In genomic region chr13:78881746-78882145, GRCh38 we compare ENCODE assay signal across 17 cellular contexts.
DNase-seq lines count a peak whose midpoint lies in the region; ATAC-seq and TF ChIP-seq lines count a peak whose summit lies in the region.
"Had no signal": no experiment of that assay in that cellular context is flagged by ENCODE, and none has a peak within 500 bp of the region (broad histone marks: within the 10 kb centered on the region; RNA-seq: fewer than 3 reads in every experiment).

No MANE protein-coding gene starts in this region.

- DNase-seq in NCI-H82 (lab: John Stamatoyannopoulos, UW) (peak; percentile 25), NCI-H82 treated with DMSO at 0.1 percent for 48 hours (lab: John Stamatoyannopoulos, UW; ENCODE audit: unreplicated experiment) (no peak), NCI-H2081 (lab: John Stamatoyannopoulos, UW) (peak; percentile 80 to 93), NCI-H774 (lab: John Stamatoyannopoulos, UW) (peak; percentile 5)
- DNase-seq in CD8-positive, alpha-beta T cell, result no peak
- DNase-seq: activated CD4-positive, alpha-beta T cell treated with anti-CD3 and anti-CD28 coated beads, Interleukin-2, amount 50 U/mL, for 4 hours; activated naive CD4-positive, alpha-beta T cell treated with anti-CD3 and anti-CD28 coated beads, Interleukin-2, amount 50 U/mL, for 16 hours; body of pancreas; colonic mucosa; left colon; NCI-H526; stimulated activated naive CD4-positive, alpha-beta T cell; upper lobe of left lung had no signal

- no peak for TF ChIP-seq CTCF in CD8-positive, alpha-beta T cell (IDR thresholded peaks at IDR 0.05)

- intact Hi-C loops in CD8-positive, alpha-beta T cell (cut with DNase I, micrococcal nuclease), result no loop called here

- H3K4me1 ChIP-seq in CD8-positive, alpha-beta T cell (ENCODE audit: insufficient read depth, low read length), result no peaks in the 10 kb centered on the region
- H3K4me1 ChIP-seq: A549, body of pancreas, colonic mucosa, upper lobe of left lung had no signal

- H3K27me3 ChIP-seq in CD8-positive, alpha-beta T cell (ENCODE audit: insufficient read depth, low read length), result no peaks in the 10 kb centered on the region
- H3K27me3 ChIP-seq: body of pancreas, colonic mucosa, upper lobe of left lung had no signal

- CTCF ChIA-PET in CD8-positive, alpha-beta T cell (lab: Charles Lee), result no interaction called here

- no peaks in the 10 kb centered on the region for H3K36me3 ChIP-seq in CD8-positive, alpha-beta T cell (ENCODE audit: insufficient read depth, low read length)
- H3K36me3 ChIP-seq: colonic mucosa, upper lobe of left lung had no signal

- H3K27ac ChIP-seq in CD8-positive, alpha-beta T cell (ENCODE audit: low read depth, low read length), result no peak overlapping the region
- H3K27ac ChIP-seq: A549, body of pancreas, colonic mucosa, upper lobe of left lung had no signal

- POLR2A ChIA-PET in CD8-positive, alpha-beta T cell (lab: Charles Lee), result no interaction called here

- H3K9me3 ChIP-seq in CD8-positive, alpha-beta T cell (ENCODE audit: low read length), result no peaks in the 10 kb centered on the region
- H3K9me3 ChIP-seq: A549, body of pancreas, colonic mucosa, upper lobe of left lung had no signal

- no peaks in the 10 kb centered on the region for H3K4me1 Mint-ChIP-seq in CD8-positive, alpha-beta T cell (ENCODE audit: low read depth)

- H3K9me3 Mint-ChIP-seq in CD8-positive, alpha-beta T cell, result peaks cover 3% of the 10 kb centered on the region

- no peaks in the 10 kb centered on the region for H3K27me3 Mint-ChIP-seq in CD8-positive, alpha-beta T cell (ENCODE audit: low read depth)

- no peaks in the 10 kb centered on the region for H3K36me3 Mint-ChIP-seq in CD8-positive, alpha-beta T cell

- H3K4me3 ChIP-seq in CD8-positive, alpha-beta T cell (ENCODE audit: low read depth, low read length), result no peak overlapping the region
- H3K4me3 ChIP-seq: A549, body of pancreas, colonic mucosa, upper lobe of left lung had no signal

- H3K4me3 Mint-ChIP-seq in CD8-positive, alpha-beta T cell, result no peak overlapping the region

- no peak overlapping the region for H3K27ac Mint-ChIP-seq in CD8-positive, alpha-beta T cell

- ATAC-seq in HG03432 (IDR thresholded peaks at IDR 0.05; ENCODE audit: unreplicated experiment), result no peak
- ATAC-seq in HG02642 (IDR thresholded peaks at IDR 0.05; ENCODE audit: poor library complexity, unreplicated experiment), result no peak
- no peak for ATAC-seq in CD8-positive, alpha-beta T cell
- no peak for ATAC-seq in GM18867 (IDR thresholded peaks at IDR 0.05; ENCODE audit: unreplicated experiment)
- ATAC-seq: A549, body of pancreas, left colon had no signal

Comparison
In these comparisons a context has a peak if more than half of its experiments do, and no peak if none do; other contexts are left out.
1. DNase-seq: peak in NCI-H82 (single experiment), NCI-H2081 (2 of 2) and NCI-H774 (single experiment); none in NCI-H82 treated with DMSO at 0.1 percent for 48 hours (single experiment) and CD8-positive, alpha-beta T cell (0 of 7).